Comparison of ENCODE assay signal across 19 cellular contexts in the genomic region with DNA sequence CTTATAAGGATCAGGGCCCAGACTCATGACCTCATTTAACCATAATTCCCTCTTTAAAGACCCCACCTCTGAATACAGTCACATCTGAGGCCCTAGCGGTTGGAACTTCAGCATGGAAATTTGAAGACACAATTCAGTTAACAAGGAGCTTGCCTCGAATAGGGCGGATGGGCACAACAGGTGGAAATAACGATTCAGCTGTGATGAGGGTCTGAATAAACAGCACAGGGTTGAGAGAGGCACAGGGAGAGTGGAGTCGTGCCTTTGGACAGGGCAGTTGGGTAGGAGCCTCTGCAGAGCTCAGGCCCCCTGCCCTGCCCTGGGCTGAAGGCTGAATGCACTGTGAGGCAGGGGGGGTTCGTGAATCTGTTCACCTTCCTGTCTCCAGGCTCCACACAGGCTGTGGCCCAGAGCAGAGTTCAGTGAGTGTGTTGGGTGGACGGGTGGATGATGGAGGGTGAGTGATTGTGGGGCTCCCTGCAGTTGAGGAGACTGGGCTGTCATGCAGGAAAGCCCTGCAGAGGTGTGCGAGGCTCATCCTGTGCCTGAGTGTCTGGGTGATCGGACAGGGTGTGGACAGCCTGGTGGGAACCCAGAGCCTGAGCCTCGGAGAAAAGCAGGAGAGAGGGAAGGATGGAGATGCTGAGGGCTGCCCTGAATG.
"Had no signal": no experiment of that assay in that cellular context is flagged by ENCODE, and none has a peak within 500 bp of the region (broad histone marks: within the 10 kb centered on the region; RNA-seq: fewer than 3 reads in every experiment).

No MANE protein-coding gene starts in this region.

- DNase-seq: activated CD4-positive, alpha-beta T cell treated with anti-CD3 and anti-CD28 coated beads, Interleukin-2, amount 50 U/mL, for 4 hours; activated naive CD4-positive, alpha-beta T cell treated with anti-CD3 and anti-CD28 coated beads, Interleukin-2, amount 50 U/mL, for 16 hours; activated T-cell treated with anti-CD3 and anti-CD28 coated beads, Interleukin-2, amount 50 U/mL, for 4 hours; aorta; effector CD8-positive, alpha-beta T cell; esophagus squamous epithelium; lower lobe of right lung; midbrain; nucleus accumbens; right cardiac atrium; stimulated activated CD4-positive, alpha-beta T cell treated with anti-CD3 and anti-CD28 coated beads, Interleukin-4, amount 100 ng/mL, for 1 hour; stimulated activated naive B cell treated with anti-CD40 and anti-IgM and Interleukin-4, amounts not matched to agents 10 μg/mL and 1 μg/mL and 100 μg/mL, for 72 hours; thyroid gland had no signal

- H3K36me3 ChIP-seq: esophagus squamous epithelium, lower lobe of right lung, thyroid gland had no signal

- H3K36me3 Mint-ChIP-seq: stimulated activated naive B cell treated with anti-CD40 and anti-IgM and Interleukin-4, amounts not matched to agents 10 μg/mL and 1 μg/mL and 100 μg/mL, for 72 hours had no signal

- H3K27ac Mint-ChIP-seq: progenitor cell of endocrine pancreas; stimulated activated naive B cell treated with anti-CD40 and anti-IgM and Interleukin-4, amounts not matched to agents 10 μg/mL and 1 μg/mL and 100 μg/mL, for 72 hours had no signal

- H3K9me3 ChIP-seq: esophagus squamous epithelium, lower lobe of right lung, thyroid gland had no signal

- H3K4me3 ChIP-seq: esophagus squamous epithelium, lower lobe of right lung, skin epidermis, thyroid gland had no signal

- H3K4me3 Mint-ChIP-seq: activated T-cell treated with anti-CD3 and anti-CD28 coated beads, Interleukin-2, amount 50 U/mL, for 4 hours; nephron; stimulated activated naive B cell treated with anti-CD40 and anti-IgM and Interleukin-4, amounts not matched to agents 10 μg/mL and 1 μg/mL and 100 μg/mL, for 72 hours had no signal

- FAIRE-seq: endothelial cell of umbilical vein, TTC549, urothelium cell line had no signal

- H3K27ac ChIP-seq: esophagus squamous epithelium, lower lobe of right lung, skin epidermis, thyroid gland had no signal

- ATAC-seq: activated T-cell treated with anti-CD3 and anti-CD28 coated beads, Interleukin-2, amount 50 U/mL, for 4 hours; lower lobe of right lung; right cardiac atrium; stimulated activated naive B cell treated with anti-CD40 and anti-IgM and Interleukin-4, amounts not matched to agents 10 μg/mL and 1 μg/mL and 100 μg/mL, for 72 hours had no signal

- H3K4me1 ChIP-seq: esophagus squamous epithelium, lower lobe of right lung, thyroid gland had no signal

- H3K9me3 Mint-ChIP-seq: activated T-cell treated with anti-CD3 and anti-CD28 coated beads, Interleukin-2, amount 50 U/mL, for 4 hours; nephron; stimulated activated naive B cell treated with anti-CD40 and anti-IgM and Interleukin-4, amounts not matched to agents 10 μg/mL and 1 μg/mL and 100 μg/mL, for 72 hours had no signal

- H3K27me3 ChIP-seq: thyroid gland had no signal
